17 cellular contexts compared by ENCODE assay signal in the genomic region with DNA sequence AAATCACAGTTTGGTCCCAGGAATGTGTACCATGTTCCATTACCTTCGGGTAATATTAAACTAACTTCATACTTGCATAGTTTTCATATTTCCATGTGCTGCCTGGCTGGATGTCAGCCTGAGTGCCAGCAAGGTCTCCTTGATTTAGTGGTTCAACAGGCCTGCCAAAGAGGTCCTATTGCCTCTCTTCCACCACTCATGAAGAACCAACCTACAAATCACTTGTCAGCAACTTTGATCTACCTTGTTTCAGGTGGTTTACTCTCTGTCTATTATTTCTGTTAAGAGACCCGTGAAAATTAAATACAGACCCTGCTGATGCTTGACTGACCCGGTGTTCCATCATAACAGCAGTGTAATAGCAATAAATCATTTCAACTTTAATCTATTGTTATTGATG.
"Had no signal": no experiment of that assay in that cellular context is flagged by ENCODE, and none has a peak within 500 bp of the region (broad histone marks: within the 10 kb centered on the region; RNA-seq: fewer than 3 reads in every experiment).

No MANE protein-coding gene starts in this region.

- H3K9me3 ChIP-seq: adrenal gland, ovary, thoracic aorta, uterus had no signal

- H3K4me1 Mint-ChIP-seq: activated CD4-positive, alpha-beta T cell treated with anti-CD3 and anti-CD28 coated beads for 36 hours; activated CD8-positive, alpha-beta memory T cell treated with anti-CD3 and anti-CD28 coated beads, Interleukin-2, amount 10 ng/mL, durations not matched to agents 7 days and 5 days; immature natural killer cell; T-helper 17 cell had no signal

- H3K27me3 Mint-ChIP-seq: activated CD4-positive, alpha-beta memory T cell treated with anti-CD3 and anti-CD28 coated beads for 36 hours; activated CD4-positive, alpha-beta T cell treated with anti-CD3 and anti-CD28 coated beads for 36 hours; activated CD8-positive, alpha-beta memory T cell treated with anti-CD3 and anti-CD28 coated beads, Interleukin-2, amount 10 ng/mL, durations not matched to agents 7 days and 5 days; activated T-cell treated with anti-CD3 and anti-CD28 coated beads, Interleukin-2, amount 50 U/mL, for 24 hours; dendritic cell treated with granulocyte-macrophage colony-stimulating factor and Interleukin-4, amounts not matched to agents 40 ng/mL and 50 ng/mL, for 4 days; effector memory CD8-positive, alpha-beta T cell; T-helper 17 cell had no signal

- H3K36me3 Mint-ChIP-seq: activated CD4-positive, alpha-beta memory T cell treated with anti-CD3 and anti-CD28 coated beads for 36 hours; activated CD8-positive, alpha-beta memory T cell treated with anti-CD3 and anti-CD28 coated beads, Interleukin-2, amount 10 ng/mL, durations not matched to agents 7 days and 5 days; immature natural killer cell had no signal

- H3K9me3 Mint-ChIP-seq: activated CD4-positive, alpha-beta memory T cell treated with anti-CD3 and anti-CD28 coated beads for 36 hours; activated T-cell treated with anti-CD3 and anti-CD28 coated beads, Interleukin-2, amount 50 U/mL, for 24 hours; dendritic cell treated with granulocyte-macrophage colony-stimulating factor and Interleukin-4, amounts not matched to agents 40 ng/mL and 50 ng/mL, for 4 days had no signal

- ATAC-seq: activated CD4-positive, alpha-beta T cell treated with anti-CD3 and anti-CD28 coated beads for 36 hours; activated CD8-positive, alpha-beta memory T cell treated with anti-CD3 and anti-CD28 coated beads, Interleukin-2, amount 10 ng/mL, durations not matched to agents 7 days and 5 days; effector memory CD8-positive, alpha-beta T cell; foreskin keratinocyte; left colon; T-helper 17 cell had no signal

- H3K27ac Mint-ChIP-seq: activated CD4-positive, alpha-beta memory T cell treated with anti-CD3 and anti-CD28 coated beads for 36 hours; activated CD4-positive, alpha-beta T cell treated with anti-CD3 and anti-CD28 coated beads for 36 hours; activated CD8-positive, alpha-beta memory T cell treated with anti-CD3 and anti-CD28 coated beads, Interleukin-2, amount 10 ng/mL, durations not matched to agents 7 days and 5 days; activated T-cell treated with anti-CD3 and anti-CD28 coated beads, Interleukin-2, amount 50 U/mL, for 24 hours; dendritic cell treated with granulocyte-macrophage colony-stimulating factor and Interleukin-4, amounts not matched to agents 40 ng/mL and 50 ng/mL, for 4 days; effector memory CD8-positive, alpha-beta T cell; immature natural killer cell; T-helper 17 cell had no signal

- H3K36me3 ChIP-seq: adrenal gland, ovary, thoracic aorta, uterus had no signal

- H3K4me3 Mint-ChIP-seq: activated CD4-positive, alpha-beta memory T cell treated with anti-CD3 and anti-CD28 coated beads for 36 hours; activated CD4-positive, alpha-beta T cell treated with anti-CD3 and anti-CD28 coated beads for 36 hours; activated CD8-positive, alpha-beta memory T cell treated with anti-CD3 and anti-CD28 coated beads, Interleukin-2, amount 10 ng/mL, durations not matched to agents 7 days and 5 days; activated T-cell treated with anti-CD3 and anti-CD28 coated beads, Interleukin-2, amount 50 U/mL, for 24 hours; dendritic cell treated with granulocyte-macrophage colony-stimulating factor and Interleukin-4, amounts not matched to agents 40 ng/mL and 50 ng/mL, for 4 days; effector memory CD8-positive, alpha-beta T cell; immature natural killer cell; T-helper 17 cell had no signal

- H3K27me3 ChIP-seq: adrenal gland, foreskin keratinocyte, ovary, uterus had no signal

- H3K4me3 ChIP-seq: adrenal gland, ovary, thoracic aorta, uterus had no signal

- DNase-seq: activated CD4-positive, alpha-beta memory T cell treated with anti-CD3 and anti-CD28 coated beads for 36 hours; activated CD4-positive, alpha-beta T cell treated with anti-CD3 and anti-CD28 coated beads for 36 hours; activated CD8-positive, alpha-beta memory T cell treated with anti-CD3 and anti-CD28 coated beads, Interleukin-2, amount 10 ng/mL, durations not matched to agents 7 days and 5 days; activated naive CD4-positive, alpha-beta T cell treated with anti-CD3 and anti-CD28 coated beads, Interleukin-2, amount 50 U/mL, for 16 hours; activated T-cell treated with anti-CD3 and anti-CD28 coated beads, Interleukin-2, amount 50 U/mL, for 24 hours; adrenal gland; effector memory CD8-positive, alpha-beta T cell; foreskin keratinocyte; immature natural killer cell; left colon; ovary; stimulated activated CD4-positive, alpha-beta T cell treated with anti-CD3 and anti-CD28 coated beads, Interleukin-12 subunit alpha, Interleukin-12 subunit beta, amount 100 ng/mL, for 4 hours; stimulated activated CD4-positive, alpha-beta T cell treated with anti-CD3 and anti-CD28 coated beads, Interleukin-2, amount 100 ng/mL, for 24 hours; T-helper 17 cell; uterus had no signal
